ENCODE assay signal across 8 cellular contexts in the genomic region with DNA sequence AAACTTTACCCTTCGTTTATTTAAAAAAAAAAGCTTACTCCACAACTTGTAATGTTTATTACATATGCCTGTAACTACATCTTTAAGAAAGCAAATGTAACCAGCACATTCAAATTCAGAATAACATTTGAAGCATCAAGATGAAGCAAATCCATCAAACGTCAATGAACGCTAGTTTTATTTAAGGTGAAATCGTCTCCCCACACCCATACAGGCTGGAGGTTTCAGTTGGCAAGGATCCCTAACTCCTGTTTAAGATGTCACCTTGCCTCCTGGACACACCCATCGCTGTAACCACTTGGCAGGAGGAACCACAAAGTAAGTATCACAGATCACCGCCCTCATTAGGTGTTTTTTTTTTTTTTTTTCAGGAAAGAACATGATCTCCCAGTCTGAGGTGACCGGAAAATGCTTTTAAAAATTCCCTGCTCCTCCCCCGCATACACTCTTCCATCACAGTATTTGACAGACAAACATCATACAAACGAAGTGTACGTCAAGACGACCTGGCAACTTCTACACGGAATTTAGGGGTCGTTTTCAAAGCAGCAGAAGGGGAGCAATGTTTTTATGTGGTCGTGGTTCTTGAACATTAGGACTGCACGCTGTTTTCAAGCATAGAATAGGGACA. TPM values are rescaled to one million over a fixed set of nuclear protein-coding genes. Genes with fewer than 3 reads are reported as not detected.
DNase-seq lines count a peak whose midpoint lies in the region; ATAC-seq and TF ChIP-seq lines count a peak whose summit lies in the region.

No MANE protein-coding gene starts in this region.

- no peaks in the 10 kb centered on the region for H3K9me3 ChIP-seq in CD4-positive, alpha-beta memory T cell (ENCODE audit: control insufficient read depth in 1 of 2, low read length in 2 of 2)
- H3K9me3 ChIP-seq in liver (ENCODE audit: control insufficient read depth in 4 of 4, low read length in 3 of 4) (no peaks in the 10 kb centered on the region), stomach (no peaks in the 10 kb centered on the region)

- TF ChIP-seq CTCF in liver (IDR thresholded peaks at IDR 0.05; ENCODE audit: low read depth, low read length, missing input control) (no peak), stomach (IDR thresholded peaks at IDR 0.05) (no peak)

- H3K4me3 Mint-ChIP-seq in CD4-positive, alpha-beta memory T cell: peak overlapping the region; percentile 91 to 97 (median 95)

- CTCF ChIA-PET in CD4-positive, alpha-beta memory T cell (lab: Charles Lee; ENCODE audit: partially characterized antibody): no interaction called here
- CTCF ChIA-PET in HEK293T (lab: Yijun Ruan, JAX): interaction anchor here (0.6 kb wide), 1 partner anchor 91 kb away, joined by 3 read pairs; no protein-coding TSS in a partner anchor

- peaks cover 0 to 12% (median 0%) of the 10 kb centered on the region in 8 donors for H3K9me3 Mint-ChIP-seq in CD4-positive, alpha-beta memory T cell

- H3K4me3 ChIP-seq in CD4-positive, alpha-beta memory T cell (ENCODE audit: low read length in 2 of 2): peak overlapping the region; percentile 67 to 87
- H3K4me3 ChIP-seq in liver (ENCODE audit: low read depth in 1 of 3, low read length in 3 of 3) (peak overlapping the region; percentile 79 to 94 (median 83)), stomach (peak overlapping the region; percentile 61 to 83 (median 76))

- H3K27me3 ChIP-seq in CD4-positive, alpha-beta memory T cell (ENCODE audit: insufficient read depth, low read length): no peaks in the 10 kb centered on the region
- H3K27me3 ChIP-seq in liver (ENCODE audit: control insufficient read depth in 4 of 4, insufficient read depth in 4 of 4, low read length in 3 of 4): no peaks in the 10 kb centered on the region
- no peaks in the 10 kb centered on the region for H3K27me3 ChIP-seq in stomach

- H3K27ac Mint-ChIP-seq in CD4-positive, alpha-beta memory T cell: peak overlapping the region; percentile 92 to 100 (median 98)

- DNase-seq in CD4-positive, alpha-beta memory T cell: peak; percentile 35 to 73 (median 51)
- DNase-seq in HEK293T (ENCODE audit: extremely low spot score) (no peak), RPMI7951 (ENCODE audit: low read depth) (peak; percentile 72), caudate nucleus (lab: John Stamatoyannopoulos, UW) (peak in 2 of 61 donors; percentile 20 to 37), stomach (peak; percentile 64), globus pallidus (ENCODE audit: low spot score) (no peak)

- peak; percentile 14 to 26 for TF ChIP-seq RAD21 in liver (IDR thresholded peaks at IDR 0.05)

- peaks cover 46 to 80% (median 60%) of the 10 kb centered on the region in 4 donors for H3K4me1 Mint-ChIP-seq in CD4-positive, alpha-beta memory T cell

- POLR2A ChIA-PET in CD4-positive, alpha-beta memory T cell (lab: Charles Lee; ENCODE audit: partially characterized antibody): no interaction called here
- POLR2A ChIA-PET in HEK293T (lab: Yijun Ruan, JAX): interaction anchor here (1.2 kb wide), 1 partner anchor 138 kb away, joined by 3 read pairs; no protein-coding TSS in a partner anchor

- TF ChIP-seq POLR2A in stomach (IDR thresholded peaks at IDR 0.05): no peak

- H3K27me3 Mint-ChIP-seq in CD4-positive, alpha-beta memory T cell: peaks cover 0 to 9% of the 10 kb centered on the region in 2 donors

- TF ChIP-seq EP300 in stomach (IDR thresholded peaks at IDR 0.05): no peak

- WGBS in liver: 3% methylated on average over 15 of the region's 15 CpGs
- WGBS in stomach, 5 donors: 1 to 2% (median 1%) methylated on average over 14 to 15 of the region's 15 CpGs

- peak overlapping the region; percentile 99 for H3K27ac ChIP-seq in CD4-positive, alpha-beta memory T cell (ENCODE audit: low read depth, low read length)
- H3K27ac ChIP-seq in caudate nucleus (ENCODE audit: low read depth, low read length) (peak overlapping the region; percentile 99), liver (ENCODE audit: low read depth in 1 of 2, low read length in 2 of 2) (peak overlapping the region; percentile 77 to 94), stomach (peak overlapping the region; percentile 95 to 99 (median 97))

- intact Hi-C loops in CD4-positive, alpha-beta memory T cell (cut with micrococcal nuclease): no loop called here
- intact Hi-C loops in stomach (cut with DNase I; ENCODE audit: low total_unique reads): no loop called here

- H3K9ac ChIP-seq in liver (ENCODE audit: low read depth in 1 of 2, low read length in 2 of 2): peak overlapping the region; percentile 42 to 90

- ATAC-seq in HG02642 (IDR thresholded peaks at IDR 0.05; ENCODE audit: poor library complexity, unreplicated experiment): no peak

- H3K36me3 ChIP-seq in CD4-positive, alpha-beta memory T cell (ENCODE audit: insufficient read depth, low read length): peaks cover 1% of the 10 kb centered on the region
- H3K36me3 ChIP-seq in liver (ENCODE audit: control insufficient read depth in 4 of 4, insufficient read depth in 3 of 4, low read depth in 1 of 4, low read length in 3 of 4) (peaks cover 0 to 5% (median under 1%) of the 10 kb centered on the region in 4 donors), stomach (peaks cover 0 to 8% (median 5%) of the 10 kb centered on the region in 4 donors)

- H3K36me3 Mint-ChIP-seq in CD4-positive, alpha-beta memory T cell: peaks cover 0 to 40% of the 10 kb centered on the region in 2 donors

- peaks cover 61% of the 10 kb centered on the region for H3K4me1 ChIP-seq in CD4-positive, alpha-beta memory T cell (ENCODE audit: insufficient read depth, low read length)
- H3K4me1 ChIP-seq in liver (ENCODE audit: control insufficient read depth in 4 of 4, insufficient read depth in 4 of 4, low read length in 3 of 4) (peaks cover 7 to 59% (median 40%) of the 10 kb centered on the region in 4 donors), stomach (peaks cover 31 to 60% (median 42%) of the 10 kb centered on the region in 4 donors)

TF ChIP-seq in HEK293T, 16 proteins besides CTCF, POLR2A, EP300 and RAD21:
- TF ChIP-seq TARDBP (IDR thresholded peaks at IDR 0.05): no peak
- TF ChIP-seq ARNT (IDR thresholded peaks at IDR 0.05): no peak
- TF ChIP-seq ZNF384 (IDR thresholded peaks at IDR 0.05): peak; percentile 83
- TF ChIP-seq, protein P1, sequence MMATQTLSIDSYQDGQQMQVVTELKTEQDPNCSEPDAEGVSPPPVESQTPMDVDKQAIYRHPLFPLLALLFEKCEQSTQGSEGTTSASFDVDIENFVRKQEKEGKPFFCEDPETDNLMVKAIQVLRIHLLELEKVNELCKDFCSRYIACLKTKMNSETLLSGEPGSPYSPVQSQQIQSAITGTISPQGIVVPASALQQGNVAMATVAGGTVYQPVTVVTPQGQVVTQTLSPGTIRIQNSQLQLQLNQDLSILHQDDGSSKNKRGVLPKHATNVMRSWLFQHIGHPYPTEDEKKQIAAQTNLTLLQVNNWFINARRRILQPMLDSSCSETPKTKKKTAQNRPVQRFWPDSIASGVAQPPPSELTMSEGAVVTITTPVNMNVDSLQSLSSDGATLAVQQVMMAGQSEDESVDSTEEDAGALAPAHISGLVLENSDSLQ (IDR thresholded peaks at IDR 0.05): peak; percentile 1; the same call in 1 of the 2 replicates
- TF ChIP-seq LEF1 (IDR thresholded peaks at IDR 0.05; ENCODE audit: borderline replicate concordance): no peak
- TF ChIP-seq BHLHE40 (IDR thresholded peaks at IDR 0.05; ENCODE audit: borderline replicate concordance): no peak
TF ChIP-seq in HEK293T: peak in this region for 2.

TF ChIP-seq in liver, 16 proteins besides CTCF, POLR2A, EP300 and RAD21:
- TF ChIP-seq, protein P2, sequence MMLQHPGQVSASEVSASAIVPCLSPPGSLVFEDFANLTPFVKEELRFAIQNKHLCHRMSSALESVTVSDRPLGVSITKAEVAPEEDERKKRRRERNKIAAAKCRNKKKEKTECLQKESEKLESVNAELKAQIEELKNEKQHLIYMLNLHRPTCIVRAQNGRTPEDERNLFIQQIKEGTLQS (IDR thresholded peaks at IDR 0.05): no peak
- TF ChIP-seq EGR1 (IDR thresholded peaks at IDR 0.05; ENCODE audit: low read depth in 2 of 2): peak in 1 of 2 donors; percentile 50
- TF ChIP-seq, protein P3, sequence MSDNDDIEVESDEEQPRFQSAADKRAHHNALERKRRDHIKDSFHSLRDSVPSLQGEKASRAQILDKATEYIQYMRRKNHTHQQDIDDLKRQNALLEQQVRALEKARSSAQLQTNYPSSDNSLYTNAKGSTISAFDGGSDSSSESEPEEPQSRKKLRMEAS (IDR thresholded peaks at IDR 0.05): no peak
- TF ChIP-seq FOXA2 (IDR thresholded peaks at IDR 0.05): no peak
- peak in 1 of 2 donors; percentile 37 for TF ChIP-seq RXRA (IDR thresholded peaks at IDR 0.05)
- TF ChIP-seq HNF4A (conservative IDR thresholded peaks at IDR 0.05): peak in 1 of 2 donors; percentile 5
TF ChIP-seq in liver: peak in this region for 3.

RNA-seq across cellular contexts. Expression of a gene that starts 1.5 kb away (rescaled TPM):
- total RNA-seq in CD4-positive, alpha-beta memory T cell: 100 to 1,000 TPM; 276 to 293 TPM
- 1,000 to 10,000 TPM in 1 of 2 donors, 100 to 1,000 TPM in 1; 804 to 1,411 TPM for polyA plus RNA-seq in CD4-positive, alpha-beta memory T cell
- 2,635 and 2,984 TPM in 2 replicates for total RNA-seq in RPMI7951 (2014; rRNA removed; shearing (Covaris generic))
- 100 to 1,000 TPM; 207 to 221 TPM for total RNA-seq in liver
- polyA plus RNA-seq in liver: 100 to 1,000 TPM; 218 to 456 TPM
- 100 to 1,000 TPM; 193 to 700 (median 438) TPM for total RNA-seq in stomach
- 100 to 1,000 TPM; 392 to 541 (median 413) TPM for polyA plus RNA-seq in stomach

RNA-seq across cellular contexts. Expression of a gene that starts 19.7 kb away (rescaled TPM):
- under 1 TPM; 0.58 to 0.72 TPM for total RNA-seq in CD4-positive, alpha-beta memory T cell
- polyA plus RNA-seq in CD4-positive, alpha-beta memory T cell: not detected
- total RNA-seq in RPMI7951 (2014; rRNA removed; shearing (Covaris generic)): not detected in 2 replicates
- total RNA-seq in liver: under 1 TPM in 1 of 2 donors, not detected in 1; 0.25 TPM
- polyA plus RNA-seq in liver: not detected
- total RNA-seq in stomach: not detected
- polyA plus RNA-seq in stomach: not detected

Comparison
In these comparisons a context has a peak if more than half of its experiments do, and no peak if none do; other contexts are left out.
1. DNase-seq: peak in CD4-positive, alpha-beta memory T cell (5 of 5), RPMI7951 (single experiment) and stomach (single experiment); none in HEK293T (single experiment) and globus pallidus (single experiment).
2. Peak in every context shown above with its lines, with median percentiles within 50 percentile points of each other: H3K27ac ChIP-seq and H3K4me3 ChIP-seq.